1 cellular context compared by ENCODE assay signal in the genomic region with DNA sequence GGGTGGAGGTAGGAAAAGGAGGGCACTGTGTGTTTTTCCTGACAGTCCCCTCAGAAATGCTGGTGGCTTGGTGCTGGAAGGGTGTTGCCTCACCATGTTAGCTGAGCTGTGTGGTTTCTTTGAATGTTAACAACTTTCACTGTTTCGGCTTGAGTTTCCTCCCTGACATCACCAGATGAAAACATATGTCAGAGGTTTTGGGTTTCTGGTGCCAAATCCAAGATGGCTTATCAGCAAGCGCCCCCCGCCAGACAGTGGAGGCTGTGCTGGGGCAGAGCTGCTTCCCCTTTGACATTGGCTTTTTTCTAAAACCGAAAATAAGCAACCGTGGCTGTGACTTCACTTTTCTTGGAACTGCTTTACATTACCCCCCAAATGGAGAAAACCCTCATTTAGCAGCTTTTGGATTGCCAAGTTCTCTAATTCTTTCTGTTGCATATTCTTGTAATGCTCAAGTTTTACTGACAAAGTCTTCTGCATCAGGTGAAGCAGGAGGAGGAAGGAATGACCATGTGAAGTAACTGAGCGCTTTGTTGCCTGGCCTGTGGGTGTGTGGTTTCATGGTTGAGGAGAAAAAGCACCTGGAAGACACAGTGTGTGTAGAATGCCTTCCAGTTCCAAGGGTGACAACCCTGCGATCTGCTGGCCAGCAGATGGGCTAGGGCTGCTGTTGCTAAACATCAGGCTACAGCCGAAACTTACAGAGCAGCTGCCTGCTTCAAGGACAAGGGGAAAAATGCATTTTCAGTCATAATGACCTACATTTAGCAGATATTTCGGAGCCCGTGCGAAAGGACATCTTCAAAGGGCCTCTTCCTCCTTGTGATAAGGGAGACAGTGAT.
TF ChIP-seq lines count a peak whose summit lies in the region.

No MANE protein-coding gene starts in this region.

TF ChIP-seq in GM12878, 131 proteins besides CTCF, POLR2A, EP300 and RAD21 (continued from another document and continues in another):
- TF ChIP-seq NFXL1 (IDR thresholded peaks at IDR 0.05; ENCODE audit: borderline replicate concordance) (no peak), NR2C2 (IDR thresholded peaks at IDR 0.05; ENCODE audit: borderline replicate concordance, control insufficient read depth, insufficient read length, low read depth) (no peak), POLR2AphosphoS5 (IDR thresholded peaks at IDR 0.05; ENCODE audit: low read length) (peak; percentile 72), SPI1 (IDR thresholded peaks at IDR 0.05; ENCODE audit: borderline replicate concordance, insufficient read depth, low read depth, low read length) (0 out of 2 replicates have a peak, but pooled peaks have one; percentile 18), KAT2A (conservative IDR thresholded peaks at IDR 0.05; ENCODE audit: control insufficient read depth, low read depth, low read length) (no peak), RBBP5 (conservative IDR thresholded peaks at IDR 0.05) (no peak), BCL11A (IDR thresholded peaks at IDR 0.05; ENCODE audit: low read depth, low read length) (peak; percentile 71; the same call in 1 of the 2 replicates), ZNF207 (IDR thresholded peaks at IDR 0.05; ENCODE audit: borderline replicate concordance) (no peak), CREM (IDR thresholded peaks at IDR 0.05; ENCODE audit: low read depth) (peak; percentile 72), BRCA1 (IDR thresholded peaks at IDR 0.05; ENCODE audit: low read depth, low read length) (no peak), RCOR1 (conservative IDR thresholded peaks at IDR 0.05; ENCODE audit: low read depth, low read length) (no peak), IRF4 (IDR thresholded peaks at IDR 0.05; ENCODE audit: low read depth, low read length) (no peak), PML (IDR thresholded peaks at IDR 0.05; ENCODE audit: low read length) (no peak), ZNF274 (IDR thresholded peaks at IDR 0.05; ENCODE audit: insufficient read depth, insufficient read length) (no peak), ATF7 (IDR thresholded peaks at IDR 0.05; ENCODE audit: low read depth) (peak; percentile 97), ZSCAN29 (IDR thresholded peaks at IDR 0.05) (no peak; the same call in 1 of the 2 replicates), SMARCA5 (IDR thresholded peaks at IDR 0.05) (peak; percentile 61), NRF1 (conservative IDR thresholded peaks at IDR 0.05; ENCODE audit: low read depth, low read length) (no peak), FOXK2 (IDR thresholded peaks at IDR 0.05) (0 out of 2 replicates have a peak, but pooled peaks have one; percentile 32), CBX5 (IDR thresholded peaks at IDR 0.05; ENCODE audit: low read depth) (no peak), DPF2 (IDR thresholded peaks at IDR 0.05) (peak; percentile 75), YY1 (IDR thresholded peaks at IDR 0.05; ENCODE audit: low read depth, low read length) (peak; percentile 94), ZZZ3 (IDR thresholded peaks at IDR 0.05; ENCODE audit: control insufficient read depth, insufficient read length, low read depth) (no peak), TARDBP (IDR thresholded peaks at IDR 0.05; ENCODE audit: borderline replicate concordance) (0 out of 2 replicates have a peak, but pooled peaks have one; percentile 41)
- TF ChIP-seq, protein P1, sequence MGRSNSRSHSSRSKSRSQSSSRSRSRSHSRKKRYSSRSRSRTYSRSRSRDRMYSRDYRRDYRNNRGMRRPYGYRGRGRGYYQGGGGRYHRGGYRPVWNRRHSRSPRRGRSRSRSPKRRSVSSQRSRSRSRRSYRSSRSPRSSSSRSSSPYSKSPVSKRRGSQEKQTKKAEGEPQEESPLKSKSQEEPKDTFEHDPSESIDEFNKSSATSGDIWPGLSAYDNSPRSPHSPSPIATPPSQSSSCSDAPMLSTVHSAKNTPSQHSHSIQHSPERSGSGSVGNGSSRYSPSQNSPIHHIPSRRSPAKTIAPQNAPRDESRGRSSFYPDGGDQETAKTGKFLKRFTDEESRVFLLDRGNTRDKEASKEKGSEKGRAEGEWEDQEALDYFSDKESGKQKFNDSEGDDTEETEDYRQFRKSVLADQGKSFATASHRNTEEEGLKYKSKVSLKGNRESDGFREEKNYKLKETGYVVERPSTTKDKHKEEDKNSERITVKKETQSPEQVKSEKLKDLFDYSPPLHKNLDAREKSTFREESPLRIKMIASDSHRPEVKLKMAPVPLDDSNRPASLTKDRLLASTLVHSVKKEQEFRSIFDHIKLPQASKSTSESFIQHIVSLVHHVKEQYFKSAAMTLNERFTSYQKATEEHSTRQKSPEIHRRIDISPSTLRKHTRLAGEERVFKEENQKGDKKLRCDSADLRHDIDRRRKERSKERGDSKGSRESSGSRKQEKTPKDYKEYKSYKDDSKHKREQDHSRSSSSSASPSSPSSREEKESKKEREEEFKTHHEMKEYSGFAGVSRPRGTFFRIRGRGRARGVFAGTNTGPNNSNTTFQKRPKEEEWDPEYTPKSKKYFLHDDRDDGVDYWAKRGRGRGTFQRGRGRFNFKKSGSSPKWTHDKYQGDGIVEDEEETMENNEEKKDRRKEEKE (IDR thresholded peaks at IDR 0.05): no peak
- TF ChIP-seq, protein P2, sequence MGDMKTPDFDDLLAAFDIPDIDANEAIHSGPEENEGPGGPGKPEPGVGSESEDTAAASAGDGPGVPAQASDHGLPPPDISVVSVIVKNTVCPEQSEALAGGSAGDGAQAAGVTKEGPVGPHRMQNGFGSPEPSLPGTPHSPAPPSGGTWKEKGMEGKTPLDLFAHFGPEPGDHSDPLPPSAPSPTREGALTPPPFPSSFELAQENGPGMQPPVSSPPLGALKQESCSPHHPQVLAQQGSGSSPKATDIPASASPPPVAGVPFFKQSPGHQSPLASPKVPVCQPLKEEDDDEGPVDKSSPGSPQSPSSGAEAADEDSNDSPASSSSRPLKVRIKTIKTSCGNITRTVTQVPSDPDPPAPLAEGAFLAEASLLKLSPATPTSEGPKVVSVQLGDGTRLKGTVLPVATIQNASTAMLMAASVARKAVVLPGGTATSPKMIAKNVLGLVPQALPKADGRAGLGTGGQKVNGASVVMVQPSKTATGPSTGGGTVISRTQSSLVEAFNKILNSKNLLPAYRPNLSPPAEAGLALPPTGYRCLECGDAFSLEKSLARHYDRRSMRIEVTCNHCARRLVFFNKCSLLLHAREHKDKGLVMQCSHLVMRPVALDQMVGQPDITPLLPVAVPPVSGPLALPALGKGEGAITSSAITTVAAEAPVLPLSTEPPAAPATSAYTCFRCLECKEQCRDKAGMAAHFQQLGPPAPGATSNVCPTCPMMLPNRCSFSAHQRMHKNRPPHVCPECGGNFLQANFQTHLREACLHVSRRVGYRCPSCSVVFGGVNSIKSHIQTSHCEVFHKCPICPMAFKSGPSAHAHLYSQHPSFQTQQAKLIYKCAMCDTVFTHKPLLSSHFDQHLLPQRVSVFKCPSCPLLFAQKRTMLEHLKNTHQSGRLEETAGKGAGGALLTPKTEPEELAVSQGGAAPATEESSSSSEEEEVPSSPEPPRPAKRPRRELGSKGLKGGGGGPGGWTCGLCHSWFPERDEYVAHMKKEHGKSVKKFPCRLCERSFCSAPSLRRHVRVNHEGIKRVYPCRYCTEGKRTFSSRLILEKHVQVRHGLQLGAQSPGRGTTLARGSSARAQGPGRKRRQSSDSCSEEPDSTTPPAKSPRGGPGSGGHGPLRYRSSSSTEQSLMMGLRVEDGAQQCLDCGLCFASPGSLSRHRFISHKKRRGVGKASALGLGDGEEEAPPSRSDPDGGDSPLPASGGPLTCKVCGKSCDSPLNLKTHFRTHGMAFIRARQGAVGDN (IDR thresholded peaks at IDR 0.05): peak; percentile 73
- TF ChIP-seq, protein P3, sequence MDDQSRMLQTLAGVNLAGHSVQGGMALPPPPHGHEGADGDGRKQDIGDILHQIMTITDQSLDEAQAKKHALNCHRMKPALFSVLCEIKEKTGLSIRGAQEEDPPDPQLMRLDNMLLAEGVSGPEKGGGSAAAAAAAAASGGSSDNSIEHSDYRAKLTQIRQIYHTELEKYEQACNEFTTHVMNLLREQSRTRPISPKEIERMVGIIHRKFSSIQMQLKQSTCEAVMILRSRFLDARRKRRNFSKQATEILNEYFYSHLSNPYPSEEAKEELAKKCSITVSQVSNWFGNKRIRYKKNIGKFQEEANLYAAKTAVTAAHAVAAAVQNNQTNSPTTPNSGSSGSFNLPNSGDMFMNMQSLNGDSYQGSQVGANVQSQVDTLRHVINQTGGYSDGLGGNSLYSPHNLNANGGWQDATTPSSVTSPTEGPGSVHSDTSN (IDR thresholded peaks at IDR 0.05; ENCODE audit: insufficient replicate concordance, low read depth, low read length): no peak
- TF ChIP-seq, protein P4, sequence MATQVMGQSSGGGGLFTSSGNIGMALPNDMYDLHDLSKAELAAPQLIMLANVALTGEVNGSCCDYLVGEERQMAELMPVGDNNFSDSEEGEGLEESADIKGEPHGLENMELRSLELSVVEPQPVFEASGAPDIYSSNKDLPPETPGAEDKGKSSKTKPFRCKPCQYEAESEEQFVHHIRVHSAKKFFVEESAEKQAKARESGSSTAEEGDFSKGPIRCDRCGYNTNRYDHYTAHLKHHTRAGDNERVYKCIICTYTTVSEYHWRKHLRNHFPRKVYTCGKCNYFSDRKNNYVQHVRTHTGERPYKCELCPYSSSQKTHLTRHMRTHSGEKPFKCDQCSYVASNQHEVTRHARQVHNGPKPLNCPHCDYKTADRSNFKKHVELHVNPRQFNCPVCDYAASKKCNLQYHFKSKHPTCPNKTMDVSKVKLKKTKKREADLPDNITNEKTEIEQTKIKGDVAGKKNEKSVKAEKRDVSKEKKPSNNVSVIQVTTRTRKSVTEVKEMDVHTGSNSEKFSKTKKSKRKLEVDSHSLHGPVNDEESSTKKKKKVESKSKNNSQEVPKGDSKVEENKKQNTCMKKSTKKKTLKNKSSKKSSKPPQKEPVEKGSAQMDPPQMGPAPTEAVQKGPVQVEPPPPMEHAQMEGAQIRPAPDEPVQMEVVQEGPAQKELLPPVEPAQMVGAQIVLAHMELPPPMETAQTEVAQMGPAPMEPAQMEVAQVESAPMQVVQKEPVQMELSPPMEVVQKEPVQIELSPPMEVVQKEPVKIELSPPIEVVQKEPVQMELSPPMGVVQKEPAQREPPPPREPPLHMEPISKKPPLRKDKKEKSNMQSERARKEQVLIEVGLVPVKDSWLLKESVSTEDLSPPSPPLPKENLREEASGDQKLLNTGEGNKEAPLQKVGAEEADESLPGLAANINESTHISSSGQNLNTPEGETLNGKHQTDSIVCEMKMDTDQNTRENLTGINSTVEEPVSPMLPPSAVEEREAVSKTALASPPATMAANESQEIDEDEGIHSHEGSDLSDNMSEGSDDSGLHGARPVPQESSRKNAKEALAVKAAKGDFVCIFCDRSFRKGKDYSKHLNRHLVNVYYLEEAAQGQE (IDR thresholded peaks at IDR 0.05; ENCODE audit: low read depth, low read length): no peak
- TF ChIP-seq, protein P5, sequence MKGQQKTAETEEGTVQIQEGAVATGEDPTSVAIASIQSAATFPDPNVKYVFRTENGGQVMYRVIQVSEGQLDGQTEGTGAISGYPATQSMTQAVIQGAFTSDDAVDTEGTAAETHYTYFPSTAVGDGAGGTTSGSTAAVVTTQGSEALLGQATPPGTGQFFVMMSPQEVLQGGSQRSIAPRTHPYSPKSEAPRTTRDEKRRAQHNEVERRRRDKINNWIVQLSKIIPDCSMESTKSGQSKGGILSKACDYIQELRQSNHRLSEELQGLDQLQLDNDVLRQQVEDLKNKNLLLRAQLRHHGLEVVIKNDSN (IDR thresholded peaks at IDR 0.05; ENCODE audit: borderline replicate concordance, extremely low read length, insufficient read depth, low read depth, low read length): no peak
- TF ChIP-seq, protein P6, sequence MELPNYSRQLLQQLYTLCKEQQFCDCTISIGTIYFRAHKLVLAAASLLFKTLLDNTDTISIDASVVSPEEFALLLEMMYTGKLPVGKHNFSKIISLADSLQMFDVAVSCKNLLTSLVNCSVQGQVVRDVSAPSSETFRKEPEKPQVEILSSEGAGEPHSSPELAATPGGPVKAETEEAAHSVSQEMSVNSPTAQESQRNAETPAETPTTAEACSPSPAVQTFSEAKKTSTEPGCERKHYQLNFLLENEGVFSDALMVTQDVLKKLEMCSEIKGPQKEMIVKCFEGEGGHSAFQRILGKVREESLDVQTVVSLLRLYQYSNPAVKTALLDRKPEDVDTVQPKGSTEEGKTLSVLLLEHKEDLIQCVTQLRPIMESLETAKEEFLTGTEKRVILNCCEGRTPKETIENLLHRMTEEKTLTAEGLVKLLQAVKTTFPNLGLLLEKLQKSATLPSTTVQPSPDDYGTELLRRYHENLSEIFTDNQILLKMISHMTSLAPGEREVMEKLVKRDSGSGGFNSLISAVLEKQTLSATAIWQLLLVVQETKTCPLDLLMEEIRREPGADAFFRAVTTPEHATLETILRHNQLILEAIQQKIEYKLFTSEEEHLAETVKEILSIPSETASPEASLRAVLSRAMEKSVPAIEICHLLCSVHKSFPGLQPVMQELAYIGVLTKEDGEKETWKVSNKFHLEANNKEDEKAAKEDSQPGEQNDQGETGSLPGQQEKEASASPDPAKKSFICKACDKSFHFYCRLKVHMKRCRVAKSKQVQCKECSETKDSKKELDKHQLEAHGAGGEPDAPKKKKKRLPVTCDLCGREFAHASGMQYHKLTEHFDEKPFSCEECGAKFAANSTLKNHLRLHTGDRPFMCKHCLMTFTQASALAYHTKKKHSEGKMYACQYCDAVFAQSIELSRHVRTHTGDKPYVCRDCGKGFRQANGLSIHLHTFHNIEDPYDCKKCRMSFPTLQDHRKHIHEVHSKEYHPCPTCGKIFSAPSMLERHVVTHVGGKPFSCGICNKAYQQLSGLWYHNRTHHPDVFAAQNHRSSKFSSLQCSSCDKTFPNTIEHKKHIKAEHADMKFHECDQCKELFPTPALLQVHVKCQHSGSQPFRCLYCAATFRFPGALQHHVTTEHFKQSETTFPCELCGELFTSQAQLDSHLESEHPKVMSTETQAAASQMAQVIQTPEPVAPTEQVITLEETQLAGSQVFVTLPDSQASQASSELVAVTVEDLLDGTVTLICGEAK (IDR thresholded peaks at IDR 0.05; ENCODE audit: borderline replicate concordance): no peak
- TF ChIP-seq, protein P7, sequence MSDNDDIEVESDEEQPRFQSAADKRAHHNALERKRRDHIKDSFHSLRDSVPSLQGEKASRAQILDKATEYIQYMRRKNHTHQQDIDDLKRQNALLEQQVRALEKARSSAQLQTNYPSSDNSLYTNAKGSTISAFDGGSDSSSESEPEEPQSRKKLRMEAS (IDR thresholded peaks at IDR 0.05; ENCODE audit: low read depth, low read length): no peak
- TF ChIP-seq, protein P8, sequence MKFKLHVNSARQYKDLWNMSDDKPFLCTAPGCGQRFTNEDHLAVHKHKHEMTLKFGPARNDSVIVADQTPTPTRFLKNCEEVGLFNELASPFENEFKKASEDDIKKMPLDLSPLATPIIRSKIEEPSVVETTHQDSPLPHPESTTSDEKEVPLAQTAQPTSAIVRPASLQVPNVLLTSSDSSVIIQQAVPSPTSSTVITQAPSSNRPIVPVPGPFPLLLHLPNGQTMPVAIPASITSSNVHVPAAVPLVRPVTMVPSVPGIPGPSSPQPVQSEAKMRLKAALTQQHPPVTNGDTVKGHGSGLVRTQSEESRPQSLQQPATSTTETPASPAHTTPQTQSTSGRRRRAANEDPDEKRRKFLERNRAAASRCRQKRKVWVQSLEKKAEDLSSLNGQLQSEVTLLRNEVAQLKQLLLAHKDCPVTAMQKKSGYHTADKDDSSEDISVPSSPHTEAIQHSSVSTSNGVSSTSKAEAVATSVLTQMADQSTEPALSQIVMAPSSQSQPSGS (IDR thresholded peaks at IDR 0.05; ENCODE audit: low read length): no peak
- TF ChIP-seq, protein P9, sequence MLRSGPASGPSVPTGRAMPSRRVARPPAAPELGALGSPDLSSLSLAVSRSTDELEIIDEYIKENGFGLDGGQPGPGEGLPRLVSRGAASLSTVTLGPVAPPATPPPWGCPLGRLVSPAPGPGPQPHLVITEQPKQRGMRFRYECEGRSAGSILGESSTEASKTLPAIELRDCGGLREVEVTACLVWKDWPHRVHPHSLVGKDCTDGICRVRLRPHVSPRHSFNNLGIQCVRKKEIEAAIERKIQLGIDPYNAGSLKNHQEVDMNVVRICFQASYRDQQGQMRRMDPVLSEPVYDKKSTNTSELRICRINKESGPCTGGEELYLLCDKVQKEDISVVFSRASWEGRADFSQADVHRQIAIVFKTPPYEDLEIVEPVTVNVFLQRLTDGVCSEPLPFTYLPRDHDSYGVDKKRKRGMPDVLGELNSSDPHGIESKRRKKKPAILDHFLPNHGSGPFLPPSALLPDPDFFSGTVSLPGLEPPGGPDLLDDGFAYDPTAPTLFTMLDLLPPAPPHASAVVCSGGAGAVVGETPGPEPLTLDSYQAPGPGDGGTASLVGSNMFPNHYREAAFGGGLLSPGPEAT (IDR thresholded peaks at IDR 0.05; ENCODE audit: low read depth): peak; percentile 73
